In genomic region chr4:28834120-28834519, GRCh38 we compare ENCODE assay signal across 27 cellular contexts.
"Had no signal": no experiment of that assay in that cellular context is flagged by ENCODE, and none has a peak within 500 bp of the region (broad histone marks: within the 10 kb centered on the region; RNA-seq: fewer than 3 reads in every experiment).

No MANE protein-coding gene starts in this region.

- H3K9me3 Mint-ChIP-seq: type B pancreatic cell had no signal

- H3K27me3 ChIP-seq: stomach, suprapubic skin, testis, thyroid gland, tibial artery, tibial nerve, transverse colon, upper lobe of left lung, upper lobe of right lung, uterus, vagina had no signal

- H3K4me3 Mint-ChIP-seq: stimulated activated effector memory CD8-positive, alpha-beta T cell treated with anti-CD3 and anti-CD28 coated beads, Interleukin-12 subunit alpha, Interleukin-12 subunit beta, amount 100 ng/mL, for 72 hours; stimulated activated memory B cell treated with anti-CD40 and anti-IgM and Interleukin-4, amounts not matched to agents 10 μg/mL and 1 μg/mL and 100 μg/mL, for 72 hours; stimulated activated naive B cell treated with anti-CD40 and anti-IgM and Interleukin-4, amounts not matched to agents 10 μg/mL and 1 μg/mL and 100 μg/mL, for 72 hours; stimulated activated naive CD8-positive, alpha-beta T cell treated with anti-CD3 and anti-CD28 coated beads, Interleukin-15, Interleukin-2, amounts not matched to agents 100 ng/mL and 50 ng/mL, for 24 hours; type B pancreatic cell had no signal

- DNase-seq: stimulated activated CD4-positive, alpha-beta T cell treated with anti-CD3 and anti-CD28 coated beads, Interleukin-2, amount 100 ng/mL, for 48 hours; stimulated activated CD4-positive, alpha-beta T cell treated with anti-CD3 and anti-CD28 coated beads, Interleukin-4, amount 100 ng/mL, for 1 hour; stimulated activated CD4-positive, alpha-beta T cell treated with anti-CD3 and anti-CD28 coated beads, Interleukin-4, amount 100 ng/mL, for 24 hours; stimulated activated CD4-positive, alpha-beta T cell treated with anti-CD3 and anti-CD28 coated beads, Interleukin-4, amount 100 ng/mL, for 4 hours; stimulated activated CD8-positive, alpha-beta memory T cell treated with anti-CD3 and anti-CD28 coated beads, Interleukin-4, amount 100 ng/mL, for 48 hours; stimulated activated naive B cell treated with anti-CD40 and anti-IgM and Interleukin-4, amounts not matched to agents 10 μg/mL and 1 μg/mL and 100 μg/mL, for 72 hours; stimulated activated naive CD4-positive, alpha-beta T cell; stimulated activated naive CD4-positive, alpha-beta T cell treated with Interleukin-2 at 50 U/mL for 16 hours; stimulated activated naive CD8-positive, alpha-beta T cell treated with anti-CD3 and anti-CD28 coated beads, Interleukin-15, Interleukin-2, amounts not matched to agents 100 U/mL and 50 U/mL, for 24 hours; stomach; substantia nigra; testis; thyroid gland; tibial artery; transverse colon; trophoblast cell; upper lobe of left lung; upper lobe of right lung; uterus had no signal

- H3K27ac Mint-ChIP-seq: stimulated activated effector memory CD8-positive, alpha-beta T cell treated with anti-CD3 and anti-CD28 coated beads, Interleukin-12 subunit alpha, Interleukin-12 subunit beta, amount 100 ng/mL, for 72 hours; stimulated activated memory B cell treated with anti-CD40 and anti-IgM and Interleukin-4, amounts not matched to agents 10 μg/mL and 1 μg/mL and 100 μg/mL, for 72 hours; stimulated activated naive B cell treated with anti-CD40 and anti-IgM and Interleukin-4, amounts not matched to agents 10 μg/mL and 1 μg/mL and 100 μg/mL, for 72 hours; stimulated activated naive CD8-positive, alpha-beta T cell treated with anti-CD3 and anti-CD28 coated beads, Interleukin-15, Interleukin-2, amounts not matched to agents 100 ng/mL and 50 ng/mL, for 24 hours; type B pancreatic cell had no signal

- H3K36me3 Mint-ChIP-seq: stimulated activated effector memory CD8-positive, alpha-beta T cell treated with anti-CD3 and anti-CD28 coated beads, Interleukin-12 subunit alpha, Interleukin-12 subunit beta, amount 100 ng/mL, for 72 hours; stimulated activated memory B cell treated with anti-CD40 and anti-IgM and Interleukin-4, amounts not matched to agents 10 μg/mL and 1 μg/mL and 100 μg/mL, for 72 hours; stimulated activated naive B cell treated with anti-CD40 and anti-IgM and Interleukin-4, amounts not matched to agents 10 μg/mL and 1 μg/mL and 100 μg/mL, for 72 hours; type B pancreatic cell had no signal

- H3K4me1 Mint-ChIP-seq: stimulated activated effector memory CD8-positive, alpha-beta T cell treated with anti-CD3 and anti-CD28 coated beads, Interleukin-12 subunit alpha, Interleukin-12 subunit beta, amount 100 ng/mL, for 72 hours; stimulated activated memory B cell treated with anti-CD40 and anti-IgM and Interleukin-4, amounts not matched to agents 10 μg/mL and 1 μg/mL and 100 μg/mL, for 72 hours; stimulated activated naive B cell treated with anti-CD40 and anti-IgM and Interleukin-4, amounts not matched to agents 10 μg/mL and 1 μg/mL and 100 μg/mL, for 72 hours had no signal

- H3K27ac ChIP-seq: stomach, suprapubic skin, testis, thoracic aorta, thyroid gland, tibial artery, tibial nerve, transverse colon, upper lobe of left lung, upper lobe of right lung, uterus, vagina had no signal

- ATAC-seq: stimulated activated effector memory CD8-positive, alpha-beta T cell treated with anti-CD3 and anti-CD28 coated beads, Interleukin-12 subunit alpha, Interleukin-12 subunit beta, amount 100 ng/mL, for 72 hours; stimulated activated memory B cell treated with anti-CD40 and anti-IgM and Interleukin-4, amounts not matched to agents 10 μg/mL and 1 μg/mL and 100 μg/mL, for 72 hours; stimulated activated naive B cell treated with anti-CD40 and anti-IgM and Interleukin-4, amounts not matched to agents 10 μg/mL and 1 μg/mL and 100 μg/mL, for 72 hours; stimulated activated naive CD8-positive, alpha-beta T cell treated with anti-CD3 and anti-CD28 coated beads, Interleukin-15, Interleukin-2, amounts not matched to agents 100 U/mL and 50 U/mL, for 24 hours; upper lobe of right lung had no signal

- H3K9me3 ChIP-seq: suprapubic skin, testis, thoracic aorta, thyroid gland, tibial artery, tibial nerve, transverse colon, upper lobe of left lung, upper lobe of right lung, uterus, vagina had no signal

- H3K36me3 ChIP-seq: stomach, suprapubic skin, thoracic aorta, thyroid gland, tibial artery, tibial nerve, transverse colon, upper lobe of left lung, upper lobe of right lung, uterus, vagina had no signal

- H3K27me3 Mint-ChIP-seq: stimulated activated memory B cell treated with anti-CD40 and anti-IgM and Interleukin-4, amounts not matched to agents 10 μg/mL and 1 μg/mL and 100 μg/mL, for 72 hours; stimulated activated naive B cell treated with anti-CD40 and anti-IgM and Interleukin-4, amounts not matched to agents 10 μg/mL and 1 μg/mL and 100 μg/mL, for 72 hours; stimulated activated naive CD8-positive, alpha-beta T cell treated with anti-CD3 and anti-CD28 coated beads, Interleukin-15, Interleukin-2, amounts not matched to agents 100 ng/mL and 50 ng/mL, for 24 hours; type B pancreatic cell had no signal

- H3K4me3 ChIP-seq: stomach, suprapubic skin, testis, thoracic aorta, thyroid gland, tibial artery, tibial nerve, transverse colon, upper lobe of left lung, upper lobe of right lung, uterus, vagina had no signal
